12 cellular contexts compared by ENCODE assay signal in the genomic region with DNA sequence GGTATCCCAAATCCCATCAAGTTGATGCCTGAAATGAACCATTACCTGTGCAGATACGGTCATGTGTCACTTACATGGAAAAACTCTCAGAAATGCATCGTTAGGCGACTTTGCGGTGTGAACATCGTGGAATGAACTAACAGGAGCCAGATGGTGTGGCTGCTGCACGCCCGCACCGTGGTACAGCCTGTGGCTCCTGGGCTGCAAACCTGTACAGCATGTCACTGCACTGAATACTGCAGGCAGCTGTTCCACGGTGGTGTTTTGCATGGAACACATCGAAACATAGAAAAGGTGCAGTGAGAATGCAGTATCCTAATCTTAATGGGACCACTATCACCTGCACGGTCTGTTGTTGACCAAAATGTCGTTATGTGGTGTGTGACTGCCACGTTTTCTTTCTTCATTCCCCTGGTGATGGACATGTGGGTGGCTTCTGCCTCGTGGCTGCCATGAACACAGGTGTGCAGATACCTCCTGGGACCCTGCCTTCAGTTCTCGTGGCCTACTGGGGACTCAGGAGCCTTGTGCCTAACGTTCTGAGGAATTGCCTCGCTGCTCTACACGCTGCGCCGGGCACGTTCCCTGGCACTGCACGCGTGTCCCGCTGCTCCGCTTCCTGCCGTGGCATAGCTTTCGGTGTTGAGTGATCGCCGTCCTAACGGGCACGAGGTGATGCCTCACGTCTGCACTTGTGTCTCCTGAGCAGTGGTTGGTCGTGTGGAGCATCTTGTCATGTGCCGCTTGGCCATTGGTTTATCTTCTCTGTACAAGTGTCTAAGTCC. TPM values are rescaled to one million over a fixed set of nuclear protein-coding genes. Genes with fewer than 3 reads are reported as not detected.
DNase-seq lines count a peak whose midpoint lies in the region; TF ChIP-seq lines count a peak whose summit lies in the region.
"Had no signal": no experiment of that assay in that cellular context is flagged by ENCODE, and none has a peak within 500 bp of the region (broad histone marks: within the 10 kb centered on the region; RNA-seq: fewer than 3 reads in every experiment).

No MANE protein-coding gene starts in this region.

- DNase-seq in A673 (ENCODE audit: low spot score) (no peak), chondrocyte (ENCODE audit: low spot score) (peak; percentile 80), KG1 (lab: John Stamatoyannopoulos, UW) (no peak), GF-D8 (lab: John Stamatoyannopoulos, UW) (no peak), colonic mucosa (no peak), NCI-H2029 (lab: John Stamatoyannopoulos, UW) (no peak)
- DNase-seq: activated gamma-delta T cell; BE2C; central memory CD4-positive, alpha-beta T cell; NCI-H526 had no signal

- no peaks in the 10 kb centered on the region for H3K27me3 Mint-ChIP-seq in chondrocyte (ENCODE audit: low read depth)

- TSS peak; percentile 40 for BruUV-seq in A673 (replicated peaks; lab: Mats Ljungman, UMichigan)

- peaks cover 24% of the 10 kb centered on the region for H3K4me1 Mint-ChIP-seq in chondrocyte (ENCODE audit: low read depth)

- no peak overlapping the region for H3K4me3 Mint-ChIP-seq in chondrocyte (ENCODE audit: unreplicated experiment)

- no peaks in the 10 kb centered on the region for H3K9me3 Mint-ChIP-seq in chondrocyte (ENCODE audit: low read depth)

- TF ChIP-seq CTCF in A673 (conservative IDR thresholded peaks at IDR 0.05; ENCODE audit: low read depth, low read length) (no peak), chondrocyte (IDR thresholded peaks at IDR 0.05) (no peak), colonic mucosa (IDR thresholded peaks at IDR 0.05) (no peak)

- H3K27ac ChIP-seq in A673 (ENCODE audit: low read depth, low read length, poor library complexity, severe bottlenecking) (no peak overlapping the region), muscle layer of duodenum (ENCODE audit: low read length) (peak overlapping the region; percentile 71), colonic mucosa (no peak overlapping the region)

- H3K36me3 Mint-ChIP-seq in chondrocyte (ENCODE audit: low read depth), result peaks cover 3% of the 10 kb centered on the region

- POLR2A ChIA-PET in A673 (lab: Charles Lee; ENCODE audit: low non-redundant PET), result no interaction called here

- H3K4me3 ChIP-seq in A673 (ENCODE audit: low read depth, low read length, poor library complexity, severe bottlenecking), result no peak overlapping the region
- H3K4me3 ChIP-seq in muscle layer of duodenum (ENCODE audit: low read depth in 1 of 2, low read length in 2 of 2), result no peak overlapping the region
- no peak overlapping the region for H3K4me3 ChIP-seq in colonic mucosa

- peak overlapping the region; percentile 53 for H3K27ac Mint-ChIP-seq in chondrocyte (ENCODE audit: unreplicated experiment)

- no peak overlapping the region for H3K9ac ChIP-seq in colonic mucosa (ENCODE audit: low read depth in 2 of 2, low read length in 2 of 2)

- H3K4me1 ChIP-seq in A673 (ENCODE audit: insufficient read depth, low read length, poor library complexity, severe bottlenecking), result peaks cover 17% of the 10 kb centered on the region
- peaks cover 14 to 37% of the 10 kb centered on the region in 2 donors for H3K4me1 ChIP-seq in muscle layer of duodenum (ENCODE audit: control insufficient read depth in 1 of 2, insufficient read depth in 2 of 2, low read length in 2 of 2)
- peaks cover 11% of the 10 kb centered on the region for H3K4me1 ChIP-seq in colonic mucosa
- H3K4me1 ChIP-seq: BE2C had no signal

- H3K9me3 ChIP-seq in A673 (ENCODE audit: low read depth, low read length, poor library complexity, severe bottlenecking), result no peaks in the 10 kb centered on the region
- no peaks in the 10 kb centered on the region for H3K9me3 ChIP-seq in muscle layer of duodenum (ENCODE audit: control insufficient read depth in 1 of 2, low read length in 2 of 2)
- H3K9me3 ChIP-seq in colonic mucosa, result no peaks in the 10 kb centered on the region
- H3K9me3 ChIP-seq: BE2C had no signal

- peak; percentile 19 for TF ChIP-seq POLR2A in GM19193 (IDR thresholded peaks at IDR 0.05; ENCODE audit: extremely low read depth, insufficient read depth, insufficient read length)

- H3K27me3 ChIP-seq in A673 (replicated peaks; ENCODE audit: insufficient read depth, low read depth, low read length, poor library complexity) (no peaks in the 10 kb centered on the region), muscle layer of duodenum (ENCODE audit: low read depth, low read length) (no peaks in the 10 kb centered on the region), colonic mucosa (no peaks in the 10 kb centered on the region)
- H3K27me3 ChIP-seq: BE2C had no signal

- peaks cover 12% of the 10 kb centered on the region for H3K36me3 ChIP-seq in A673 (ENCODE audit: insufficient read depth, low read length, poor library complexity, severe bottlenecking)
- H3K36me3 ChIP-seq in muscle layer of duodenum (ENCODE audit: control insufficient read depth in 1 of 2, insufficient read depth in 2 of 2, low read length in 2 of 2), result peaks cover 8 to 13% of the 10 kb centered on the region in 2 donors
- H3K36me3 ChIP-seq in colonic mucosa, result peaks cover 8% of the 10 kb centered on the region

- intact Hi-C loops in A673 (cut with micrococcal nuclease; ENCODE audit: unreplicated experiment), result no loop called here
- intact Hi-C loops in colonic mucosa (cut with DNase I), result no loop called here

- CTCF ChIA-PET in A673 (lab: Charles Lee), result interaction anchor here (0.7 kb wide), 1 partner anchor 38 kb away, joined by 3 read pairs; no protein-coding TSS in a partner anchor

RNA-seq across cellular contexts. Expression of a gene that starts 18.5 kb away (rescaled TPM):
- total RNA-seq in A673 (2021), result 85.9 and 87.0 TPM in 2 replicates
- total RNA-seq in chondrocyte, result 54.4 to 62.6 TPM (median 56.3 TPM) in 3 replicates
- 100 to 1,000 TPM in 1 of 2 donors, 10 to 100 TPM in 1; 65.8 to 124 TPM for total RNA-seq in colonic mucosa

RNA-seq across cellular contexts. Expression of a gene that starts 38.9 kb away (rescaled TPM):
- 20.3 and 27.8 TPM in 2 replicates for total RNA-seq in A673 (2021)
- total RNA-seq in chondrocyte, result 20.7 to 35.1 TPM (median 20.9 TPM) in 3 replicates
- 10 to 100 TPM; 16.7 to 55.7 TPM for total RNA-seq in colonic mucosa

RNA-seq across cellular contexts. Expression of a gene that starts 59.2 kb away (rescaled TPM):
- total RNA-seq in A673 (2021) (187 and 196 TPM in 2 replicates), chondrocyte (147 to 175 TPM (median 151 TPM) in 3 replicates), colonic mucosa (100 to 1,000 TPM; 137 to 200 TPM)
